1 cellular context compared by ENCODE assay signal in genomic region chr1:153032677-153033308, GRCh38.
TF ChIP-seq lines count a peak whose summit lies in the region.

No MANE protein-coding gene starts in this region.

TF ChIP-seq in IMR-90, 13 proteins besides CTCF, POLR2A, EP300 and RAD21:
- TF ChIP-seq FOS (IDR thresholded peaks at IDR 0.05; ENCODE audit: low read depth, low read length) (peak; percentile 34; the same call in 1 of the 2 replicates), NFE2L2 (IDR thresholded peaks at IDR 0.05; ENCODE audit: low read depth, low read length) (no peak), CEBPB (IDR thresholded peaks at IDR 0.05; ENCODE audit: low read depth, low read length) (peak; percentile 64; the same call in 1 of the 2 replicates)
